Comparison of ENCODE assay signal across 13 cellular contexts in the genomic region with DNA sequence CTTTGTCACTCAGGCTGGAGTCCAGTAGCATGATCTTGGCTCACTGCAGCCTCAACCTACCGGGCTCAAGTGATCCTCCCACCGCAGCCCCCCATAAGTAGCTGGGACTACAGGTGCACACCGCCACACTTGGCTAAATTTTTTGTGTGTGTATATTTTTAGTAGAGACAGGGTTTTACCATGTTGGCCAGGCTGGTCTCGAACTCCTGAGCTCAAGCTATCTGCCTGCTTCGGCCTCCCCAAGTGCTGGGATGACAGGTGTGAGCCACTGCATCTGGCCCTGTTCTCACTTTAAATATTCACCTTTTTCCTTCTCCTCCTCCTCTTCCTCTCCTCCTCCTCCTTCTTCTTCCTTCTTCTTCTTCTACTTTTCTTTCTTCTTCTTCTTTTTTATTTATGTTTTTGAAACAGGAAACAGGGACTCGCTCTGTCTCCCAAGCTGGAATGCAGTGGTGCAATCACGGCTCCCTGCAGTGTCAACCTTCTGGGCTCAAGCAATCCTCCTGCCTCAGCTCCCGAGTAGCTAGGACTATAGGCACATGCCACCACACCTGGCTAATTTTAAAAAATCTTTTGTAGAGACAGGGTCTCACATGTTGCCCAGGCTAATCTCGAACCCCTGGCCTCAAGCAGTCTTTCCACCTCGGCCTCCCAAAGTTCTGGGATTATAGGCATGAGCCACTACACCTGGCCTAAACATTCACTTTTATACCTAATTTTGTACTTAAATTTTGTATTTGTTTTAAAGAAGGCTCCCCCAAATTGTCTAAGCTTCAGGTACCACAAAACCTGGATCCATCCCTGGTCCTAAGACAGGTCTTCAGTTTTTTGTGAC. TPM values are rescaled to one million over a fixed set of nuclear protein-coding genes. Genes with fewer than 3 reads are reported as not detected.
DNase-seq lines count a peak whose midpoint lies in the region; ATAC-seq, FAIRE-seq and TF ChIP-seq lines count a peak whose summit lies in the region.
"Had no signal": no experiment of that assay in that cellular context is flagged by ENCODE, and none has a peak within 500 bp of the region (broad histone marks: within the 10 kb centered on the region; RNA-seq: fewer than 3 reads in every experiment).

No MANE protein-coding gene starts in this region.

- H2AFZ ChIP-seq in GM12878 (ENCODE audit: control insufficient read depth, low read depth, low read length), result no peak overlapping the region

- no peaks in the 10 kb centered on the region for H3K27me3 ChIP-seq in GM12878 (replicated peaks in 1 of 2; ENCODE audit: control insufficient read depth in 2 of 2, insufficient read depth in 2 of 2, low read length in 1 of 2)

- TF ChIP-seq POLR2A in A549 (IDR thresholded peaks at IDR 0.05; ENCODE audit: low read length) (no peak), GM12878 (IDR thresholded peaks at IDR 0.05; ENCODE audit: low read depth, low read length) (no peak)

- CTCF ChIA-PET in A549 (lab: Yijun Ruan, JAX), result interaction anchor here (1.1 to 3.9 kb wide), 6 partner anchors 9 to 70 kb away, joined by 3 to 19 read pairs (median 10); partner anchors contain the start of gene NCOA3
- CTCF ChIA-PET in GM12878 (lab: Yijun Ruan, JAX), result interaction anchor here (0.6 to 2.2 kb wide), 6 partner anchors 9 to 155 kb away, joined by 3 to 7 read pairs (median 3); no protein-coding TSS in a partner anchor

- peaks cover 75% of the 10 kb centered on the region for H3K4me1 ChIP-seq in A549
- H3K4me1 ChIP-seq in GM12878 (ENCODE audit: control insufficient read depth, insufficient read depth, low read length), result peaks cover 28% of the 10 kb centered on the region
- H3K4me1 ChIP-seq in kidney (ENCODE audit: control insufficient read depth in 1 of 2, insufficient read depth in 1 of 2, low read depth in 1 of 2, low read length in 2 of 2), result no peaks in the 10 kb centered on the region

- 69% methylated on average over 10 of the region's 10 CpGs for WGBS in A549 (ENCODE audit: missing lambda C conversion rate)
- WGBS in GM12878 (ENCODE audit: insufficient coverage, insufficient replicate concordance, low lambda C conversion rate, missing lambda C conversion rate), result 94% methylated on average over 10 of the region's 10 CpGs

- intact Hi-C loops in GM12878 (cut with micrococcal nuclease; ENCODE audit: unreplicated experiment) (loop anchor here (5.0 kb wide), 1 partner anchor 48 kb away; the partner anchor contains the start of gene NCOA3), kidney (cut with DNase I) (no loop called here)

- SMC1A ChIA-PET in GM12878 (lab: Charles Lee; ENCODE audit: uncharacterized antibody, unreplicated experiment), result interaction anchor here (0.9 to 7.7 kb wide), 13 partner anchors 13 to 258 kb away, joined by 3 to 82 read pairs (median 4); partner anchors contain the start of gene NCOA3

- TF ChIP-seq EP300 in A549 (IDR thresholded peaks at IDR 0.05) (no peak), Ishikawa (IDR thresholded peaks at IDR 0.05; ENCODE audit: borderline replicate concordance) (no peak), GM12878 (IDR thresholded peaks at IDR 0.05; ENCODE audit: borderline replicate concordance in 1 of 2, control insufficient read depth in 1 of 2, low read depth in 2 of 2, low read length in 2 of 2) (no peak)

- H3K36me3 ChIP-seq in GM12878 (ENCODE audit: control insufficient read depth in 2 of 2, insufficient read depth in 2 of 2, low read length in 1 of 2), result no peaks in the 10 kb centered on the region
- H3K36me3 ChIP-seq in kidney (ENCODE audit: control insufficient read depth in 1 of 2, insufficient read depth in 2 of 2, low read length in 2 of 2), result no peaks in the 10 kb centered on the region

- POLR2A ChIA-PET in A549 (lab: Yijun Ruan, JAX) (interaction anchor here (0.8 to 1.6 kb wide), 2 partner anchors 47 to 64 kb away, joined by 4 to 11 read pairs; partner anchors contain the start of gene NCOA3), GM12878 (lab: Charles Lee) (interaction anchor here (0.6 to 3.4 kb wide), 9 partner anchors 8 to 370 kb away, joined by 3 to 23 read pairs (median 4); no protein-coding TSS in a partner anchor)

- H3K79me2 ChIP-seq in GM12878 (ENCODE audit: control insufficient read depth, insufficient read depth, low read length), result no peaks in the 10 kb centered on the region

- FAIRE-seq in A549 (lab: Jason Lieb, UNC), result no peak
- no peak for FAIRE-seq in GM12878 (lab: Jason Lieb, UNC)
- FAIRE-seq in kidney (lab: Jason Lieb, UNC), result no peak

- H4K20me1 ChIP-seq in GM12878 (ENCODE audit: control insufficient read depth, insufficient read depth), result no peaks in the 10 kb centered on the region

- BruUV-seq in GM12878 (replicated peaks; lab: Mats Ljungman, UMichigan), result no TSS peak

- no peak for ATAC-seq in A549
- no peak for ATAC-seq in GM12878
- ATAC-seq in HG02852 (IDR thresholded peaks at IDR 0.05; ENCODE audit: unreplicated experiment), result no peak
- ATAC-seq: mucosa of descending colon had no signal

- in situ Hi-C loops in GM12878 (cut with MboI), result no loop called here

- TF ChIP-seq CTCF in A549 (IDR thresholded peaks at IDR 0.05) (no peak), GM12878 (IDR thresholded peaks at IDR 0.05 in 2 of 3, conservative IDR thresholded peaks at IDR 0.05 in 1 of 3; ENCODE audit: control insufficient read depth in 2 of 3, extremely low read depth in 1 of 3, insufficient read depth in 1 of 3, low read depth in 3 of 3, low read length in 3 of 3) (no peak), kidney (IDR thresholded peaks at IDR 0.05; ENCODE audit: borderline replicate concordance, extremely low read depth, insufficient read depth) (no peak)

- H3K9ac ChIP-seq in GM12878 (ENCODE audit: control insufficient read depth, insufficient read depth, low read length) (no peak overlapping the region; the same call in 1 of the 2 replicates), kidney (ENCODE audit: low read length in 2 of 2) (no peak overlapping the region)

- H3K4me2 ChIP-seq in A549, result peak overlapping the region; percentile 49
- no peak overlapping the region for H3K4me2 ChIP-seq in GM12878 (ENCODE audit: control insufficient read depth, insufficient read depth)

- H3K9me3 ChIP-seq in A549 (peaks cover 11% of the 10 kb centered on the region), GM12878 (replicated peaks; ENCODE audit: control insufficient read depth, insufficient read depth, low read length) (no peaks in the 10 kb centered on the region; the same call in 2 of the 3 replicates), kidney (ENCODE audit: control insufficient read depth in 1 of 2, low read length in 2 of 2) (no peaks in the 10 kb centered on the region)
- H3K9me3 ChIP-seq: mucosa of descending colon had no signal

- DNase-seq in A549 (ENCODE audit: low read depth in 1 of 2, low spot score in 1 of 2), result no peak
- no peak for DNase-seq in GM12878 (ENCODE audit: low read depth, low spot score)
- peak; percentile 26 for DNase-seq in kidney
- no peak for DNase-seq in midbrain (lab: John Stamatoyannopoulos, UW)
- DNase-seq in NCI-H1417 (lab: John Stamatoyannopoulos, UW), result no peak
- DNase-seq in activated CD8-positive, alpha-beta memory T cell treated with anti-CD3 and anti-CD28 coated beads for 24 hours, result no peak
- DNase-seq: ACHN; activated CD4-positive, CD25-positive, alpha-beta regulatory T cell treated with anti-CD3 and anti-CD28 coated beads, Interleukin-2, amount 50 U/mL, for 72 hours; mucosa of descending colon; NCI-H1436; stimulated activated naive CD8-positive, alpha-beta T cell treated with anti-CD3 and anti-CD28 coated beads, Interleukin-15, amount 100 ng/mL, for 72 hours had no signal

- H3K27ac ChIP-seq in A549, result peak overlapping the region; percentile 87 to 90
- peak overlapping the region; percentile 87 for H3K27ac ChIP-seq in GM12878 (ENCODE audit: control insufficient read depth, insufficient read depth)
- H3K27ac ChIP-seq in kidney (ENCODE audit: low read depth in 2 of 2, low read length in 2 of 2), result no peak overlapping the region

- RAD21 ChIA-PET in GM12878 (lab: Charles Lee; ENCODE audit: unreplicated experiment), result interaction anchor here (0.9 to 3.6 kb wide), 11 partner anchors 12 to 121 kb away, joined by 3 to 22 read pairs (median 5); no protein-coding TSS in a partner anchor

- H3K4me3 ChIP-seq in A549, result no peak overlapping the region
- no peak overlapping the region for H3K4me3 ChIP-seq in GM12878
- no peak overlapping the region for H3K4me3 ChIP-seq in kidney (ENCODE audit: low read length in 2 of 2)
- H3K4me3 ChIP-seq: mucosa of descending colon had no signal

- TF ChIP-seq RAD21 in A549 (conservative IDR thresholded peaks at IDR 0.05 in 1 of 2, IDR thresholded peaks at IDR 0.05 in 1 of 2) (no peak), Ishikawa (IDR thresholded peaks at IDR 0.05; ENCODE audit: low read depth) (no peak), GM12878 (IDR thresholded peaks at IDR 0.05; ENCODE audit: insufficient read depth, low read depth, low read length) (no peak)

TF ChIP-seq in GM12878, 131 proteins besides CTCF, POLR2A, EP300 and RAD21 (continues in another document):
- no peak for TF ChIP-seq JUNB (IDR thresholded peaks at IDR 0.05)

RNA-seq across cellular contexts. Expression of gene NCOA3, which starts 47.2 kb away (rescaled TPM):
- polyA plus RNA-seq in A549 (2011; rRNA removed) (135 and 136 TPM in 2 replicates), A549 (2017; fragmentation: RNase III; extraction: RNeasy Plus Mini Kit Qiagen cat#74134 plus additional on column Dnase treatment) (35.8 to 43.4 TPM (median 42.9 TPM) in 3 replicates), GM12878 (2011; rRNA removed) (92.6 and 114 TPM in 2 replicates), GM12878 (2014; fragmentation: Illumina TruSeq; extraction: Trizol) (78.2 and 94.6 TPM in 2 replicates), GM12878 (2014; fragmentation: Nextera tagmentation; extraction: Ambion mirVana) (10 to 100 TPM; 16.9 to 18.0 TPM), GM12878 (2014; rRNA removed) (62.4 and 66.0 TPM in 2 replicates), GM12878 (2016; fragmentation: Nextera tagmentation; extraction: Ambion mirVana) (10 to 100 TPM; 68.1 to 69.1 TPM), kidney (ENCODE audit: insufficient read depth, low read depth, low replicate concordance) (4.9 TPM)
- 27.5 and 35.2 TPM in 2 replicates for polyA plus RNA-seq in A549 (2012; cell fraction: cytosol; rRNA removed)
- 28.3 and 32.1 TPM in 2 replicates for polyA plus RNA-seq in A549 (2012; cell fraction: nucleus; rRNA removed)
- 179 and 198 TPM in 2 replicates for polyA minus RNA-seq in A549 (2011; rRNA and poly(A)+ RNA removed)
- total RNA-seq in GM12878 (2013; cell fraction: nucleolus; rRNA removed), result 241 and 256 TPM in 2 replicates
- total RNA-seq in GM12878 (2014; rRNA removed) (82.4 and 88.7 TPM in 2 replicates), GM12878 (2014; rRNA removed; fragmentation: Illumina TruSeq; extraction: Trizol) (95.3 and 95.8 TPM in 2 replicates), GM12878 (2021) (87.4 and 96.2 TPM in 2 replicates), kidney (38.8 TPM)
- polyA plus RNA-seq in GM12878 (2011; ENCODE audit: low read depth), result 30.3 TPM
- polyA plus RNA-seq in GM12878 (2011; cell fraction: cytosol; rRNA removed), result 60.3 and 60.4 TPM in 2 replicates
- 89.9 and 95.2 TPM in 2 replicates for polyA plus RNA-seq in GM12878 (2011; cell fraction: nucleus; rRNA removed)
- polyA plus RNA-seq in GM12878 (2012), result 38.3 and 50.2 TPM in 2 replicates
- polyA minus RNA-seq in GM12878 (2011; rRNA and poly(A)+ RNA removed), result 126 and 138 TPM in 2 replicates
- polyA minus RNA-seq in GM12878 (2011; cell fraction: cytosol; rRNA and poly(A)+ RNA removed), result 52.3 and 52.4 TPM in 2 replicates
- polyA minus RNA-seq in GM12878 (2011; cell fraction: nucleus; rRNA and poly(A)+ RNA removed), result 48.2 and 66.5 TPM in 2 replicates

Comparison
In these comparisons a context has a peak if more than half of its experiments do, and no peak if none do; other contexts are left out.
1. H3K27ac ChIP-seq: peak in A549 (2 of 2) and GM12878 (single experiment); none in kidney (0 of 2).